In genomic region chr17:82399030-82399429, GRCh38 we compare ENCODE assay signal across 14 cellular contexts. TPM values are rescaled to one million over a fixed set of nuclear protein-coding genes. Genes with fewer than 3 reads are reported as not detected.
DNase-seq lines count a peak whose midpoint lies in the region; ATAC-seq and TF ChIP-seq lines count a peak whose summit lies in the region.
"Had no signal": no experiment of that assay in that cellular context is flagged by ENCODE, and none has a peak within 500 bp of the region (broad histone marks: within the 10 kb centered on the region; RNA-seq: fewer than 3 reads in every experiment).

No MANE protein-coding gene starts in this region.

- TF ChIP-seq CTCF in dorsolateral prefrontal cortex (IDR thresholded peaks at IDR 0.05 in 54 of 56, conservative IDR thresholded peaks at IDR 0.05 in 2 of 56; ENCODE audit: low read depth in 1 of 56, partially characterized antibody in 56 of 56), result peak in 2 of 56 donors; percentile 12 to 15
- TF ChIP-seq CTCF in nephron (IDR thresholded peaks at IDR 0.05; ENCODE audit: unreplicated experiment in 3 of 3), result no peak

- no peaks in the 10 kb centered on the region for H3K9me3 ChIP-seq in MG63
- H3K9me3 ChIP-seq: pancreas had no signal

- H3K27ac ChIP-seq in dorsolateral prefrontal cortex, result peak overlapping the region in 8 of 59 donors; percentile 1 to 62 (median 30)
- H3K27ac ChIP-seq: pancreas had no signal

- peak overlapping the region; percentile 75 to 90 (median 89) for H3K27ac Mint-ChIP-seq in nephron
- H3K27ac Mint-ChIP-seq: T-helper 17 cell had no signal

- ATAC-seq in GM21576 (IDR thresholded peaks at IDR 0.05; ENCODE audit: unreplicated experiment), result no peak
- ATAC-seq: T-helper 17 cell had no signal

- peaks cover 35% of the 10 kb centered on the region for H3K4me1 Mint-ChIP-seq in nephron

- H3K27me3 ChIP-seq in MG63, result no peaks in the 10 kb centered on the region
- H3K27me3 ChIP-seq in dorsolateral prefrontal cortex, result no peaks in the 10 kb centered on the region
- H3K27me3 ChIP-seq: pancreas had no signal

- intact Hi-C loops in dorsolateral prefrontal cortex (cut with DNase I), result no loop called here

- H3K4me3 Mint-ChIP-seq in nephron, result peak overlapping the region in 1 of 3 experiments; percentile 68
- H3K4me3 Mint-ChIP-seq: central memory CD8-positive, alpha-beta T cell; T-helper 17 cell had no signal

- H3K36me3 ChIP-seq in MG63, result peaks cover 5% of the 10 kb centered on the region

- H3K36me3 Mint-ChIP-seq in nephron (ENCODE audit: low read depth), result peaks cover 28% of the 10 kb centered on the region

- DNase-seq in Ammon's horn (ENCODE audit: low spot score) (peak; percentile 66), MG63 (peak; percentile 94), dorsolateral prefrontal cortex (peak; percentile 31 to 86 (median 74)), NAMALWA (ENCODE audit: low spot score) (no peak), GM19240 (ENCODE audit: insufficient read length, low spot score) (no peak)
- DNase-seq in stimulated activated CD4-positive, alpha-beta T cell treated with anti-CD3 and anti-CD28 coated beads, Interleukin-1b, Interleukin-23, amount 100 ng/mL, for 48 hours, result no peak
- DNase-seq: DMS53, T-helper 17 cell had no signal

- H3K9me3 Mint-ChIP-seq in nephron, result no peaks in the 10 kb centered on the region
- H3K9me3 Mint-ChIP-seq: central memory CD8-positive, alpha-beta T cell had no signal

- no peaks in the 10 kb centered on the region for H3K27me3 Mint-ChIP-seq in nephron (ENCODE audit: low read depth)
- H3K27me3 Mint-ChIP-seq: central memory CD8-positive, alpha-beta T cell; T-helper 17 cell had no signal

- H3K4me3 ChIP-seq in MG63 (no peak overlapping the region), dorsolateral prefrontal cortex (no peak overlapping the region)
- H3K4me3 ChIP-seq: pancreas had no signal

RNA-seq across cellular contexts. Expression of gene HEXD, which starts 19.1 kb away (rescaled TPM):
- 12.1 and 15.3 TPM in 2 replicates for total RNA-seq in MG63 (2014; rRNA removed; shearing (Covaris generic); ENCODE audit: low replicate concordance)
- total RNA-seq in dorsolateral prefrontal cortex, result 10 to 100 TPM; 15.3 to 59.1 (median 29.4) TPM

RNA-seq across cellular contexts. Expression of gene OGFOD3, which starts 19.4 kb away (rescaled TPM):
- 21.2 and 33.7 TPM in 2 replicates for total RNA-seq in MG63 (2014; rRNA removed; shearing (Covaris generic); ENCODE audit: low replicate concordance)
- total RNA-seq in dorsolateral prefrontal cortex, result 10 to 100 TPM; 20.4 to 48.6 (median 30.7) TPM

RNA-seq across cellular contexts. Expression of gene UTS2R, which starts 27.5 kb away (rescaled TPM):
- not detected in 2 replicates for total RNA-seq in MG63 (2014; rRNA removed; shearing (Covaris generic); ENCODE audit: low replicate concordance)
- 1 to 10 TPM in 89 of 120 experiments, under 1 TPM in 26, not detected in 5; 0.43 to 6.8 (median 1.6) TPM for total RNA-seq in dorsolateral prefrontal cortex
- total RNA-seq: HT-29, NCI-H460, T-helper 17 cell had no signal

RNA-seq across cellular contexts. Expression of gene TEX19, which starts 40.0 kb away (rescaled TPM):
- 2.3 TPM in 1 of 2 replicates, not detected in the other for total RNA-seq in MG63 (2014; rRNA removed; shearing (Covaris generic); ENCODE audit: low replicate concordance)
- total RNA-seq in dorsolateral prefrontal cortex, result not detected
- total RNA-seq: pancreas, T-helper 17 cell had no signal

RNA-seq across cellular contexts. Expression of gene CYBC1, which starts 51.5 kb away (rescaled TPM):
- total RNA-seq in MG63 (2014; rRNA removed; shearing (Covaris generic); ENCODE audit: low replicate concordance), result 71.0 and 84.5 TPM in 2 replicates
- total RNA-seq in dorsolateral prefrontal cortex, result 100 to 1,000 TPM in 8 of 120 experiments, 10 to 100 TPM in 112; 40.3 to 149 (median 70.2) TPM

Comparison
In these comparisons a context has a peak if more than half of its experiments do, and no peak if none do; other contexts are left out.
1. DNase-seq: peak in Ammon's horn (single experiment), MG63 (single experiment) and dorsolateral prefrontal cortex (10 of 10); none in NAMALWA (single experiment), stimulated activated CD4-positive, alpha-beta T cell treated with anti-CD3 and anti-CD28 coated beads, Interleukin-1b, Interleukin-23, amount 100 ng/mL, for 48 hours (single experiment) and GM19240 (single experiment).